8 cellular contexts compared by ENCODE assay signal in genomic region chr10:58299580-58299979, GRCh38. TPM values are rescaled to one million over a fixed set of nuclear protein-coding genes. Genes with fewer than 3 reads are reported as not detected.
DNase-seq lines count a peak whose midpoint lies in the region; ATAC-seq and TF ChIP-seq lines count a peak whose summit lies in the region.

No MANE protein-coding gene starts in this region.

- no peak overlapping the region for H3K4me3 Mint-ChIP-seq in T-cell

- H3K27ac ChIP-seq in spleen: no peak overlapping the region

- H3K4me1 ChIP-seq in spleen: peaks cover 0 to 7% (median 6%) of the 10 kb centered on the region in 6 donors

- 20 to 29% (median 25%) methylated on average over 4 of the region's 4 CpGs for WGBS in spleen, 5 donors

- no peaks in the 10 kb centered on the region for H3K36me3 Mint-ChIP-seq in T-cell

- peaks cover 3 to 14% of the 10 kb centered on the region in 2 donors for H3K27me3 Mint-ChIP-seq in T-cell

- no peaks in the 10 kb centered on the region for H3K9me3 Mint-ChIP-seq in T-cell

- no peaks in the 10 kb centered on the region for H3K9me3 ChIP-seq in spleen

- H3K36me3 ChIP-seq in spleen: no peaks in the 10 kb centered on the region

- POLR2A ChIA-PET in T-cell (lab: Charles Lee): no interaction called here

- intact Hi-C loops in spleen (cut with DNase I; ENCODE audit: low total_unique reads): no loop called here

- TF ChIP-seq CTCF in spleen (IDR thresholded peaks at IDR 0.05 in 8 of 11, conservative IDR thresholded peaks at IDR 0.05 in 3 of 11): peak; percentile 47 to 86 (median 79)

- H3K4me3 ChIP-seq in spleen: no peak overlapping the region

- TF ChIP-seq POLR2A in spleen (IDR thresholded peaks at IDR 0.05): no peak

- H3K27ac Mint-ChIP-seq in T-cell: no peak overlapping the region

- DNase-seq in GM04504 (ENCODE audit: low read depth) (peak; percentile 21), KG1 (lab: John Stamatoyannopoulos, UW) (peak; percentile 22), T-cell (peak in 32 of 34 experiments; percentile 12 to 65 (median 46)), amniotic epithelial cell (ENCODE audit: low read depth) (peak; percentile 50), hepatic stellate cell (ENCODE audit: low spot score) (peak; percentile 24), spleen (no peak), ureter (ENCODE audit: low spot score) (no peak)

- CTCF ChIA-PET in T-cell (lab: Charles Lee): interaction anchor here (0.6 to 4.8 kb wide), 21 partner anchors 9 to 1929 kb away, joined by 3 to 24 read pairs (median 3); partner anchors contain the start of gene TFAM (in 2 of the 2)

- ATAC-seq in GM21717 (IDR thresholded peaks at IDR 0.05; ENCODE audit: unreplicated experiment) (peak; percentile 89), T-cell (replicated peaks in 1 of 4) (peak; percentile 65 to 87 (median 72))

- H3K27me3 ChIP-seq in spleen (replicated peaks in 1 of 7): peaks cover 0 to 7% (median 0%) of the 10 kb centered on the region in 7 donors

- H3K4me1 Mint-ChIP-seq in T-cell: peaks cover 0 to 4% (median 3%) of the 10 kb centered on the region in 3 donors

RNA-seq across cellular contexts. Expression of gene CISD1, which starts 30.6 kb away (rescaled TPM):
- total RNA-seq in T-cell: 10 to 100 TPM in 3 of 5 donors, 1 to 10 TPM in 2; 6.3 to 11.3 (median 10.3) TPM
- 10 to 100 TPM in 5 of 7 donors, 1 to 10 TPM in 2; 7.1 to 26.5 (median 17.3) TPM for total RNA-seq in spleen
- polyA plus RNA-seq in spleen: 10 to 100 TPM in 2 of 3 donors, 1 to 10 TPM in 1; 8.5 to 26.4 (median 24.5) TPM
- 23.2 TPM for total RNA-seq in ureter

RNA-seq across cellular contexts. Expression of gene IPMK, which starts 31.9 kb away (rescaled TPM):
- 1 to 10 TPM; 3.7 to 5.3 (median 4.3) TPM for total RNA-seq in T-cell
- 10 to 100 TPM; 12.3 to 17.2 (median 13.6) TPM for total RNA-seq in spleen
- polyA plus RNA-seq in spleen: 1 to 10 TPM; 2.9 to 4.3 (median 3.4) TPM
- total RNA-seq in ureter: 4.6 TPM

RNA-seq across cellular contexts. Expression of gene UBE2D1, which starts 35.2 kb away (rescaled TPM):
- total RNA-seq in T-cell (10 to 100 TPM in 4 of 5 donors, 1 to 10 TPM in 1; 9.4 to 12.2 (median 10.5) TPM), spleen (10 to 100 TPM; 23.8 to 34.6 (median 28.2) TPM), ureter (14.2 TPM)
- polyA plus RNA-seq in spleen: 10 to 100 TPM; 13.5 to 17.5 (median 16.1) TPM

Comparison
In these comparisons a context has a peak if more than half of its experiments do, and no peak if none do; other contexts are left out.
1. DNase-seq: peak in GM04504 (single experiment), KG1 (single experiment), T-cell (32 of 34), amniotic epithelial cell (single experiment) and hepatic stellate cell (single experiment); none in spleen (single experiment) and ureter (single experiment).